9 cellular contexts compared by ENCODE assay signal in the genomic region with DNA sequence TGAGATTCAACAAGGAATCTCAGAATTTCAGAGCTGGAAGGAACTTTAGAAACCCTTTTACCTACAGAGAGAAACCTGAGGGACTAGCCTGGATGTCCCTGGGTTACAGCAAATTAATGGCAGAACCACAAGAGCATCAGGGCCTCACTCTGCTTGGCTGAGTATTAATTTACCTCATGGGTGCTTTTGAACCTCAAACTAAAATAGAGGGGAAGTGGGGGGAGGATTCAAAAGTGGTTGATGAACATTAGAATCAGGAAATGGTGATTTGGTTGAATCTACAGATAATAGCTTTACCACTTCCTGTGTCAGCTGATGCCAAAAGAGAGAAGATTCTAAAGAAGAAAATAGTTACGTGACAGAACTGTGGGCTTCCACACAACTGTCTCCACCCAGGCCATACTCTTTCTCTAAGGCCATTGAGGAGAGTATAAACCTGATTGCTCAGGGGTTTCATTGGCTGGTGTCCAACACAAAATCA. TPM values are rescaled to one million over a fixed set of nuclear protein-coding genes. Genes with fewer than 3 reads are reported as not detected.
DNase-seq lines count a peak whose midpoint lies in the region; ATAC-seq and TF ChIP-seq lines count a peak whose summit lies in the region.
"Had no signal": no experiment of that assay in that cellular context is flagged by ENCODE, and none has a peak within 500 bp of the region (broad histone marks: within the 10 kb centered on the region; RNA-seq: fewer than 3 reads in every experiment).

No MANE protein-coding gene starts in this region.

- peak overlapping the region; percentile 54 for H3K4me3 Mint-ChIP-seq in T-helper 1 cell treated with Interleukin-12 subunit alpha and Interleukin-12 subunit beta and Interleukin-4 antibody, amounts not matched to agents 30 μg/mL and 1 μg/mL, for 36 hours

- peak; percentile 44 for DNase-seq in A172 (ENCODE audit: low spot score)
- DNase-seq in MG63: no peak
- no peak for DNase-seq in ascending aorta (ENCODE audit: low spot score in 2 of 2)
- DNase-seq in NCI-H1436 (lab: John Stamatoyannopoulos, UW): no peak

- TF ChIP-seq CTCF in ascending aorta (IDR thresholded peaks at IDR 0.05): no peak

- peak; percentile 63 for ATAC-seq in GM18868 (IDR thresholded peaks at IDR 0.05; ENCODE audit: unreplicated experiment)
- ATAC-seq in HG03066 (IDR thresholded peaks at IDR 0.05; ENCODE audit: low read depth, unreplicated experiment): peak; percentile 65
- no peak for ATAC-seq in HG03039 (IDR thresholded peaks at IDR 0.05; ENCODE audit: unreplicated experiment)

- no peaks in the 10 kb centered on the region for H3K4me1 ChIP-seq in ascending aorta

- H3K36me3 Mint-ChIP-seq in T-helper 1 cell treated with Interleukin-12 subunit alpha and Interleukin-12 subunit beta and Interleukin-4 antibody, amounts not matched to agents 30 μg/mL and 1 μg/mL, for 36 hours (ENCODE audit: low read depth): peaks cover 19% of the 10 kb centered on the region

- peaks cover 13% of the 10 kb centered on the region for H3K9me3 Mint-ChIP-seq in T-helper 1 cell treated with Interleukin-12 subunit alpha and Interleukin-12 subunit beta and Interleukin-4 antibody, amounts not matched to agents 30 μg/mL and 1 μg/mL, for 36 hours

- intact Hi-C loops in ascending aorta (cut with DNase I): no loop called here

- H3K27ac ChIP-seq in ascending aorta: no peak overlapping the region
- H3K27ac ChIP-seq: thoracic aorta had no signal

- no peaks in the 10 kb centered on the region for H3K27me3 ChIP-seq in MG63
- no peaks in the 10 kb centered on the region for H3K27me3 ChIP-seq in ascending aorta

- H3K4me3 ChIP-seq in MG63: no peak overlapping the region
- H3K4me3 ChIP-seq in ascending aorta: no peak overlapping the region
- H3K4me3 ChIP-seq: thoracic aorta had no signal

- no peaks in the 10 kb centered on the region for H3K27me3 Mint-ChIP-seq in T-helper 1 cell treated with Interleukin-12 subunit alpha and Interleukin-12 subunit beta and Interleukin-4 antibody, amounts not matched to agents 30 μg/mL and 1 μg/mL, for 36 hours (ENCODE audit: low read depth)

- H3K9me3 ChIP-seq in MG63 (no peaks in the 10 kb centered on the region), ascending aorta (no peaks in the 10 kb centered on the region)
- H3K9me3 ChIP-seq: thoracic aorta had no signal

- H3K36me3 ChIP-seq in MG63 (no peaks in the 10 kb centered on the region), ascending aorta (no peaks in the 10 kb centered on the region)
- H3K36me3 ChIP-seq: thoracic aorta had no signal

- peaks cover 78% of the 10 kb centered on the region for H3K4me1 Mint-ChIP-seq in T-helper 1 cell treated with Interleukin-12 subunit alpha and Interleukin-12 subunit beta and Interleukin-4 antibody, amounts not matched to agents 30 μg/mL and 1 μg/mL, for 36 hours (ENCODE audit: low read depth)

- peak overlapping the region; percentile 87 for H3K27ac Mint-ChIP-seq in T-helper 1 cell treated with Interleukin-12 subunit alpha and Interleukin-12 subunit beta and Interleukin-4 antibody, amounts not matched to agents 30 μg/mL and 1 μg/mL, for 36 hours

RNA-seq across cellular contexts. Expression of a gene that starts 11.3 kb away (rescaled TPM):
- 2.6 TPM in 1 of 2 replicates, not detected in the other for total RNA-seq in A172 (2014; rRNA removed; shearing (Covaris generic))
- total RNA-seq in MG63 (2014; rRNA removed; shearing (Covaris generic); ENCODE audit: low replicate concordance): not detected in 2 replicates
- not detected for total RNA-seq in ascending aorta
